In the genomic region with DNA sequence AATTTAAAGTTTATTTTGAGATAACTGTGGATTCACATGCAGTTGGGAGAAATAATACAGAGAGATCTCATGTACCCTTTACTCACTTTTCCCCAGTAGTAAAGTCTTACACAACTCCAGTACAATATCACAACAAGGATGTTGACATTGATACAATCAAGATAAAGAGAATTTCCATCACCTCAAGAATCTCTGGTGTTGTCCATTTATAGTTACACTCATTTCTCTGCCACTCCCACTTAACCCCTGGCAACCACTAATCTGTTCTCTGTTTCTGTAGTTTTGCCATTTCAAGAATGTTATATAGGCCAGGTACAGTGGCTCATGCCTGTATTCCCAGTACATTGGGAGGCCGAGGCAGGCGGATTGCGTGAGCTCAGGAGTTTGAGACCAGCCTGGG, we compare ENCODE assay signal across 14 cellular contexts.
"Had no signal": no experiment of that assay in that cellular context is flagged by ENCODE, and none has a peak within 500 bp of the region (broad histone marks: within the 10 kb centered on the region; RNA-seq: fewer than 3 reads in every experiment).

No MANE protein-coding gene starts in this region.

- H3K27me3 Mint-ChIP-seq: activated CD4-positive, alpha-beta memory T cell treated with anti-CD3 and anti-CD28 coated beads, Interleukin-2, amount 10 ng/mL, durations not matched to agents 7 days and 5 days; naive thymus-derived CD4-positive, alpha-beta T cell had no signal

- ATAC-seq: mucosa of descending colon; naive thymus-derived CD4-positive, alpha-beta T cell; sciatic nerve had no signal

- DNase-seq: activated CD4-positive, alpha-beta memory T cell treated with anti-CD3 and anti-CD28 coated beads, Interleukin-2, amount 10 ng/mL, durations not matched to agents 7 days and 5 days; activated CD8-positive, alpha-beta memory T cell treated with anti-CD3 and anti-CD28 coated beads, Interleukin-2, amount 50 U/mL, for 4 hours; activated naive CD4-positive, alpha-beta T cell treated with Interleukin-2 at 50 U/mL for 16 hours; dorsolateral prefrontal cortex; endodermal cell; mammary epithelial cell; mucosa of descending colon; naive thymus-derived CD4-positive, alpha-beta T cell; ovary; spleen; T-helper 9 cell had no signal

- H3K4me1 Mint-ChIP-seq: endodermal cell had no signal

- H3K4me3 Mint-ChIP-seq: activated CD4-positive, alpha-beta memory T cell treated with anti-CD3 and anti-CD28 coated beads, Interleukin-2, amount 10 ng/mL, durations not matched to agents 7 days and 5 days; endodermal cell; naive thymus-derived CD4-positive, alpha-beta T cell had no signal

- H3K27me3 ChIP-seq: cardiac muscle cell, dorsolateral prefrontal cortex, ovary, spleen had no signal

- H3K27ac Mint-ChIP-seq: activated CD4-positive, alpha-beta memory T cell treated with anti-CD3 and anti-CD28 coated beads, Interleukin-2, amount 10 ng/mL, durations not matched to agents 7 days and 5 days; endodermal cell had no signal

- H3K27ac ChIP-seq: cardiac muscle cell, dorsolateral prefrontal cortex, ovary, spleen, VCaP had no signal
